ENCODE assay signal across 15 cellular contexts in the genomic region with DNA sequence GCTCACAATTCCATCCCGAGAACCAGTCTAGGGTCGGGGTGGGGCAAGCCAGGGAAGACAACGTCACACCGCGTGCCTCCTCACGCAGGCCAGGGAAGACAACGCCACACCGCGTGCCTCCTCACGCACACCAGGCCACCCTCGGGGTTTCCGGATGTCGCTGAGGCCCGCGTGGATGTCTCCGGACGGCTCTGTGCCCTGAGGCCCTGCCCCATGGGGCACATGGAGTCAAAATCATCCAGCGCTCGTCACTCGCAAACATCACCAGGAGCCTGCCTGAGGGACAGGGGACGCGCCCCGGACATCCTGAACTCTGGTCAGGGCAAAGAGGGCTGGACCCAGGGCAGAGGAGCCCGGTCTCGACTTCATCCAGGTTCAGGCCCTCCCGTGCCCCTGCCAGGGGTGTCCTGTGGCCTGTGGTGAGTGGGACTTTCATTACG. TPM values are rescaled to one million over a fixed set of nuclear protein-coding genes. Genes with fewer than 3 reads are reported as not detected.
A peak's percentile ranks its signal among the peaks of the same experiment; 100 is the strongest.
DNase-seq lines count a peak whose midpoint lies in the region; ATAC-seq and TF ChIP-seq lines count a peak whose summit lies in the region.
"Had no signal": no experiment of that assay in that cellular context is flagged by ENCODE, and none has a peak within 500 bp of the region (broad histone marks: within the 10 kb centered on the region; RNA-seq: fewer than 3 reads in every experiment).

No MANE protein-coding gene starts in this region.

- H3K27ac ChIP-seq in osteoblast (ENCODE audit: low read depth, low read length), result no peak overlapping the region
- H3K27ac ChIP-seq: 22Rv1, SK-N-MC had no signal

- H3K4me1 ChIP-seq in osteoblast (ENCODE audit: insufficient read depth, low read length), result peaks cover 19% of the 10 kb centered on the region
- H3K4me1 ChIP-seq: HAP-1 had no signal

- no peak overlapping the region for H2AFZ ChIP-seq in osteoblast (ENCODE audit: low read length)

- DNase-seq in T-helper 1 cell (no peak), HFFc6 (no peak), osteoblast (ENCODE audit: insufficient read length, low spot score, missing footprints) (peak; percentile 81), amygdala (lab: John Stamatoyannopoulos, UW) (no peak)
- DNase-seq in effector memory CD8-positive, alpha-beta T cell, result no peak
- DNase-seq: activated B cell treated with CpG ODN at 0.5 μM for 24 hours, activated gamma-delta T cell treated with Interleukin-2 at 50 U/mL for 16 hours had no signal

- ATAC-seq in effector memory CD8-positive, alpha-beta T cell (replicated peaks), result no peak
- ATAC-seq in GM19324 (IDR thresholded peaks at IDR 0.05; ENCODE audit: low FRiP score, unreplicated experiment), result no peak
- ATAC-seq in GM21576 (IDR thresholded peaks at IDR 0.05; ENCODE audit: unreplicated experiment), result no peak

- no peaks in the 10 kb centered on the region for H3K9me3 ChIP-seq in osteoblast (ENCODE audit: low read depth, low read length)
- H3K9me3 ChIP-seq: HAP-1 had no signal

- peak overlapping the region; percentile 59 for H3K27ac Mint-ChIP-seq in T-helper 1 cell treated with Interleukin-12 subunit alpha and Interleukin-12 subunit beta and Interleukin-4 antibody, amounts not matched to agents 30 μg/mL and 1 μg/mL, for 36 hours
- peak overlapping the region; percentile 16; the same call in 1 of the 2 replicates for H3K27ac Mint-ChIP-seq in HFFc6
- peak overlapping the region; percentile 81 to 86 for H3K27ac Mint-ChIP-seq in effector memory CD8-positive, alpha-beta T cell
- H3K27ac Mint-ChIP-seq: activated B cell treated with CpG ODN at 0.5 μM for 24 hours had no signal

- H3K4me3 Mint-ChIP-seq in T-helper 1 cell treated with Interleukin-12 subunit alpha and Interleukin-12 subunit beta and Interleukin-4 antibody, amounts not matched to agents 30 μg/mL and 1 μg/mL, for 36 hours, result peak overlapping the region; percentile 100
- peak overlapping the region; percentile 61; the same call in 1 of the 2 replicates for H3K4me3 Mint-ChIP-seq in HFFc6
- peak overlapping the region; percentile 98 for H3K4me3 Mint-ChIP-seq in effector memory CD8-positive, alpha-beta T cell
- H3K4me3 Mint-ChIP-seq: activated B cell treated with CpG ODN at 0.5 μM for 24 hours had no signal

- H4K20me1 ChIP-seq in osteoblast (ENCODE audit: insufficient read depth, low read length), result peaks cover 18% of the 10 kb centered on the region

- peaks cover 27% of the 10 kb centered on the region for H3K4me1 Mint-ChIP-seq in T-helper 1 cell treated with Interleukin-12 subunit alpha and Interleukin-12 subunit beta and Interleukin-4 antibody, amounts not matched to agents 30 μg/mL and 1 μg/mL, for 36 hours (ENCODE audit: low read depth)
- H3K4me1 Mint-ChIP-seq in HFFc6 (ENCODE audit: low read depth), result peaks cover 34% of the 10 kb centered on the region
- H3K4me1 Mint-ChIP-seq in effector memory CD8-positive, alpha-beta T cell (ENCODE audit: low read depth in 2 of 2), result peaks cover 32 to 52% of the 10 kb centered on the region in 2 donors

- no peaks in the 10 kb centered on the region for H3K27me3 Mint-ChIP-seq in T-helper 1 cell treated with Interleukin-12 subunit alpha and Interleukin-12 subunit beta and Interleukin-4 antibody, amounts not matched to agents 30 μg/mL and 1 μg/mL, for 36 hours (ENCODE audit: low read depth)
- peaks cover 6% of the 10 kb centered on the region; the same call in 1 of the 2 replicates for H3K27me3 Mint-ChIP-seq in HFFc6 (ENCODE audit: insufficient read depth)
- H3K27me3 Mint-ChIP-seq in effector memory CD8-positive, alpha-beta T cell, result no peaks in the 10 kb centered on the region
- H3K27me3 Mint-ChIP-seq: activated B cell treated with CpG ODN at 0.5 μM for 24 hours had no signal

- no peak overlapping the region for H3K4me3 ChIP-seq in osteoblast (ENCODE audit: insufficient read depth, low read length)
- H3K4me3 ChIP-seq: HAP-1, SK-N-MC had no signal

- no peaks in the 10 kb centered on the region for H3K27me3 ChIP-seq in osteoblast (ENCODE audit: insufficient read depth, low read length)

- H3K4me2 ChIP-seq in osteoblast (ENCODE audit: insufficient read depth, low read length), result no peak overlapping the region

- H3K79me2 ChIP-seq in osteoblast (ENCODE audit: insufficient read depth, low read length), result peaks cover 43% of the 10 kb centered on the region

- TF ChIP-seq CTCF in HFFc6 (IDR thresholded peaks at IDR 0.05) (no peak), osteoblast (IDR thresholded peaks at IDR 0.05; ENCODE audit: extremely low read depth, low read depth, low read length) (no peak)

- H3K36me3 Mint-ChIP-seq in T-helper 1 cell treated with Interleukin-12 subunit alpha and Interleukin-12 subunit beta and Interleukin-4 antibody, amounts not matched to agents 30 μg/mL and 1 μg/mL, for 36 hours (ENCODE audit: low read depth), result peaks cover 46% of the 10 kb centered on the region
- H3K36me3 Mint-ChIP-seq in HFFc6 (ENCODE audit: low read depth), result peaks cover 24% of the 10 kb centered on the region
- H3K36me3 Mint-ChIP-seq in effector memory CD8-positive, alpha-beta T cell (ENCODE audit: insufficient read depth), result peaks cover 56% of the 10 kb centered on the region

- peaks cover 18% of the 10 kb centered on the region for H3K36me3 ChIP-seq in osteoblast (ENCODE audit: insufficient read depth, low read length)
- H3K36me3 ChIP-seq: HAP-1 had no signal

- H3K9me3 Mint-ChIP-seq in T-helper 1 cell treated with Interleukin-12 subunit alpha and Interleukin-12 subunit beta and Interleukin-4 antibody, amounts not matched to agents 30 μg/mL and 1 μg/mL, for 36 hours, result no peaks in the 10 kb centered on the region
- H3K9me3 Mint-ChIP-seq in HFFc6, result no peaks in the 10 kb centered on the region
- H3K9me3 Mint-ChIP-seq in effector memory CD8-positive, alpha-beta T cell, result no peaks in the 10 kb centered on the region
- H3K9me3 Mint-ChIP-seq: activated B cell treated with CpG ODN at 0.5 μM for 24 hours had no signal

RNA-seq across cellular contexts. Expression of gene TMEM204, which starts 3.7 kb away (rescaled TPM):
- total RNA-seq in HFFc6 (2021; fragmentation: NEBNext Ultra II Directional; extraction: Animal tissue kit (Norgen Biotek cat#: 25700)), result 10 to 100 TPM; 15.4 to 28.5 (median 16.2) TPM
- 7.7 and 8.3 TPM in 2 replicates for total RNA-seq in osteoblast
- total RNA-seq: M059J had no signal

RNA-seq across cellular contexts. Expression of gene TELO2, which starts 44.0 kb away (rescaled TPM):
- 10 to 100 TPM; 28.6 to 37.4 (median 34.8) TPM for total RNA-seq in HFFc6 (2021; fragmentation: NEBNext Ultra II Directional; extraction: Animal tissue kit (Norgen Biotek cat#: 25700))
- total RNA-seq in osteoblast, result 12.4 and 18.1 TPM in 2 replicates

RNA-seq across cellular contexts. Expression of gene PTX4, which starts 48.4 kb away (rescaled TPM):
- under 1 TPM in 4 of 6 experiments, not detected in 2; 0.14 to 0.24 (median 0.18) TPM for total RNA-seq in HFFc6 (2021; fragmentation: NEBNext Ultra II Directional; extraction: Animal tissue kit (Norgen Biotek cat#: 25700))
- not detected in 2 replicates for total RNA-seq in osteoblast
- total RNA-seq: activated B cell treated with CpG ODN at 0.5 μM for 24 hours, M059J, renal cortical epithelial cell had no signal

Comparison
In these comparisons a context has a peak if more than half of its experiments do, and no peak if none do; other contexts are left out.
1. H3K27ac Mint-ChIP-seq: peak in every context shown above with its lines; median percentile 84 in effector memory CD8-positive, alpha-beta T cell; 59 in T-helper 1 cell treated with Interleukin-12 subunit alpha and Interleukin-12 subunit beta and Interleukin-4 antibody, amounts not matched to agents 30 μg/mL and 1 μg/mL, for 36 hours; 16 in HFFc6.